ENCODE assay signal across 23 cellular contexts in genomic region chr2:239870276-239870675, GRCh38.
"Had no signal": no experiment of that assay in that cellular context is flagged by ENCODE, and none has a peak within 500 bp of the region (broad histone marks: within the 10 kb centered on the region; RNA-seq: fewer than 3 reads in every experiment).

No MANE protein-coding gene starts in this region.

- H3K36me3 ChIP-seq: gastroesophageal sphincter, tibial nerve had no signal

- H3K4me3 Mint-ChIP-seq: activated B cell treated with CpG ODN at 0.5 μM for 24 hours; activated naive CD8-positive, alpha-beta T cell; activated T-cell treated with anti-CD3 and anti-CD28 coated beads, Interleukin-2, amount 50 U/mL, for 4 hours; central memory CD8-positive, alpha-beta T cell; naive thymus-derived CD8-positive, alpha-beta T cell; neural crest cell; T-helper 2 cell treated with Interferon-gamma antibody and Interleukin-4, amounts not matched to agents 5 μg/mL and 100 μg/mL, for 36 hours had no signal

- H3K9me3 ChIP-seq: gastroesophageal sphincter, tibial nerve had no signal

- H3K36me3 Mint-ChIP-seq: activated naive CD8-positive, alpha-beta T cell; naive thymus-derived CD8-positive, alpha-beta T cell had no signal

- H3K27me3 ChIP-seq: gastroesophageal sphincter, hepatocyte, tibial nerve had no signal

- H3K27ac Mint-ChIP-seq: activated B cell treated with CpG ODN at 0.5 μM for 24 hours; activated naive CD8-positive, alpha-beta T cell; naive thymus-derived CD8-positive, alpha-beta T cell; T-helper 2 cell treated with Interferon-gamma antibody and Interleukin-4, amounts not matched to agents 5 μg/mL and 100 μg/mL, for 36 hours had no signal

- ATAC-seq: activated T-cell treated with anti-CD3 and anti-CD28 coated beads, Interleukin-2, amount 50 U/mL, for 4 hours; gastroesophageal sphincter; left cardiac atrium; naive thymus-derived CD8-positive, alpha-beta T cell; right cardiac atrium had no signal

- H3K4me1 Mint-ChIP-seq: activated B cell treated with CpG ODN at 0.5 μM for 24 hours; central memory CD8-positive, alpha-beta T cell had no signal

- H3K27ac ChIP-seq: gastroesophageal sphincter, hepatocyte, parathyroid adenoma, tibial nerve had no signal

- H3K4me3 ChIP-seq: gastroesophageal sphincter, hepatocyte, tibial nerve had no signal

- H3K9me3 Mint-ChIP-seq: activated B cell treated with CpG ODN at 0.5 μM for 24 hours; activated T-cell treated with anti-CD3 and anti-CD28 coated beads, Interleukin-2, amount 50 U/mL, for 4 hours; central memory CD8-positive, alpha-beta T cell; naive thymus-derived CD8-positive, alpha-beta T cell; neural crest cell; T-helper 2 cell treated with Interferon-gamma antibody and Interleukin-4, amounts not matched to agents 5 μg/mL and 100 μg/mL, for 36 hours had no signal

- DNase-seq: activated B cell treated with CpG ODN at 0.5 μM for 24 hours; activated CD8-positive, alpha-beta memory T cell treated with anti-CD3 and anti-CD28 coated beads, Interleukin-2, amount 50 U/mL, for 4 hours; activated naive CD4-positive, alpha-beta T cell; activated T-cell treated with anti-CD3 and anti-CD28 coated beads, Interleukin-2, amount 50 U/mL, for 4 hours; anterior cingulate cortex; effector CD8-positive, alpha-beta T cell; erythroblast; left cardiac atrium; midbrain; nucleus accumbens; right cardiac atrium; stimulated activated CD4-positive, alpha-beta T cell treated with anti-CD3 and anti-CD28 coated beads, Interleukin-2, amount 100 ng/mL, for 48 hours; stimulated activated naive CD4-positive, alpha-beta T cell treated with Interleukin-2 at 50 U/mL for 16 hours; T-helper 1 cell had no signal
